In the genomic region with DNA sequence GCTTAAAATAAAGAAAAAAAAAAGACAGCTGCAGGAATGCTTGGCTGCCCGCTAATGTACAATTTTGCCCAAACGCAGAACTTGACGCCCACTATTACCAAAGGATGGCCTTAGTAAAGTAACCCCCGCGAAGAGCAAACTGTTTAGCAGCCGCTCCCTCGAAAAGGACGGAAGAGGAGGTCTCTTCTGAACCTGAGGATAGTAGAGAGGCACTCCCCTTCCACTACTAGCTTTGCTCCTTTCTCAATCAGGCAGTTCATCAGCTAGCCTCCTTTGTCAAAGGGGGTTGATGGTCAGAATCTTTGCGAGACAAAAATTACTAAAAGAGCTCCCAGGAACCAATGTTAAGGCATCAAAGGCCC, we compare ENCODE assay signal across 8 cellular contexts. TPM values are rescaled to one million over a fixed set of nuclear protein-coding genes. Genes with fewer than 3 reads are reported as not detected.
A peak's percentile ranks its signal among the peaks of the same experiment; 100 is the strongest.
DNase-seq lines count a peak whose midpoint lies in the region; ATAC-seq, FAIRE-seq and TF ChIP-seq lines count a peak whose summit lies in the region.

No MANE protein-coding gene starts in this region.

- no peaks in the 10 kb centered on the region for H3K36me3 ChIP-seq in bronchial epithelial cell (ENCODE audit: control insufficient read depth, insufficient read depth, low read length)

- no peaks in the 10 kb centered on the region for H3K27me3 Mint-ChIP-seq in activated T-cell treated with anti-CD3 and anti-CD28 coated beads, Interleukin-2, amount 50 U/mL, for 24 hours

- peaks cover 36% of the 10 kb centered on the region for H3K36me3 Mint-ChIP-seq in activated T-cell treated with anti-CD3 and anti-CD28 coated beads, Interleukin-2, amount 50 U/mL, for 24 hours (ENCODE audit: low read depth)

- peaks cover 56% of the 10 kb centered on the region for H3K4me1 Mint-ChIP-seq in activated T-cell treated with anti-CD3 and anti-CD28 coated beads, Interleukin-2, amount 50 U/mL, for 24 hours (ENCODE audit: low read depth)

- no peaks in the 10 kb centered on the region for H3K27me3 ChIP-seq in bronchial epithelial cell (ENCODE audit: control insufficient read depth, insufficient read depth, low read length)

- peak; percentile 1 for ATAC-seq in left lobe of liver
- no peak for ATAC-seq in GM19463 (IDR thresholded peaks at IDR 0.05; ENCODE audit: unreplicated experiment)

- no peak for FAIRE-seq in bronchial epithelial cell (lab: Jason Lieb, UNC)

- DNase-seq in activated T-cell treated with anti-CD3 and anti-CD28 coated beads, Interleukin-2, amount 50 U/mL, for 24 hours: no peak
- DNase-seq in activated T-cell treated with anti-CD3 and anti-CD28 coated beads for 4 hours (no peak), NCI-H69 (lab: John Stamatoyannopoulos, UW) (peak; percentile 52), bronchial epithelial cell (ENCODE audit: low read depth) (no peak), left lobe of liver (ENCODE audit: low spot score) (no peak), SW 1271 (lab: John Stamatoyannopoulos, UW) (no peak)

- peak overlapping the region; percentile 79 for H3K4me3 ChIP-seq in bronchial epithelial cell (ENCODE audit: low read depth, low read length)

- peak overlapping the region; percentile 96 for H3K27ac Mint-ChIP-seq in activated T-cell treated with anti-CD3 and anti-CD28 coated beads, Interleukin-2, amount 50 U/mL, for 24 hours

- H3K27ac ChIP-seq in temporal lobe (ENCODE audit: low read depth, low read length): peak overlapping the region; percentile 94

- H3K9me3 Mint-ChIP-seq in activated T-cell treated with anti-CD3 and anti-CD28 coated beads, Interleukin-2, amount 50 U/mL, for 24 hours: peaks cover 2% of the 10 kb centered on the region

- H3K4me3 Mint-ChIP-seq in activated T-cell treated with anti-CD3 and anti-CD28 coated beads, Interleukin-2, amount 50 U/mL, for 24 hours: peak overlapping the region; percentile 90

- no peak for TF ChIP-seq CTCF in bronchial epithelial cell (IDR thresholded peaks at IDR 0.05; ENCODE audit: insufficient read depth, low read length, severe bottlenecking)

RNA-seq across cellular contexts. Expression of a gene that starts 0.6 kb away (rescaled TPM):
- total RNA-seq in bronchial epithelial cell: 6.6 and 8.6 TPM in 2 replicates
- total RNA-seq in left lobe of liver: 2.4 TPM
- 35.7 TPM for total RNA-seq in temporal lobe

RNA-seq across cellular contexts. Expression of a gene that starts 0.8 kb away (rescaled TPM):
- total RNA-seq in bronchial epithelial cell (5.2 and 5.3 TPM in 2 replicates), left lobe of liver (4.9 TPM), temporal lobe (14.0 TPM)

RNA-seq across cellular contexts. Expression of a gene that starts 52.4 kb away (rescaled TPM):
- 7.9 and 9.5 TPM in 2 replicates for total RNA-seq in bronchial epithelial cell
- 11.7 TPM for total RNA-seq in left lobe of liver
- 4.4 TPM for total RNA-seq in temporal lobe
